ENCODE assay signal across 13 cellular contexts in genomic region chr15:90654233-90655124, GRCh38.
DNase-seq lines count a peak whose midpoint lies in the region; ATAC-seq, FAIRE-seq and TF ChIP-seq lines count a peak whose summit lies in the region.
"Had no signal": no experiment of that assay in that cellular context is flagged by ENCODE, and none has a peak within 500 bp of the region (broad histone marks: within the 10 kb centered on the region; RNA-seq: fewer than 3 reads in every experiment).

No MANE protein-coding gene starts in this region.

- H3K27me3 ChIP-seq in Karpas-422 (ENCODE audit: low read length): no peaks in the 10 kb centered on the region
- no peaks in the 10 kb centered on the region for H3K27me3 ChIP-seq in K562 (ENCODE audit: control insufficient read depth in 2 of 2, insufficient read depth in 2 of 2, low read length in 2 of 2)
- H3K27me3 ChIP-seq in trophoblast cell (ENCODE audit: insufficient read depth, low read length): no peaks in the 10 kb centered on the region
- H3K27me3 ChIP-seq: body of pancreas had no signal

- H4K20me1 ChIP-seq in Karpas-422 (ENCODE audit: insufficient read depth, low read depth, low read length) (no peaks in the 10 kb centered on the region), K562 (replicated peaks; ENCODE audit: control insufficient read depth, insufficient read depth, low read length) (no peaks in the 10 kb centered on the region)

- no peak for FAIRE-seq in K562 (lab: Jason Lieb, UNC)

- 86% methylated on average over 6 of the region's 12 CpGs for WGBS in K562 (ENCODE audit: insufficient coverage, low coverage, missing lambda C conversion rate)
- WGBS in trophoblast cell (ENCODE audit: extremely low coverage, insufficient coverage, insufficient read length): no CpG with 5 or more reads among the region's 12 CpGs

- no peaks in the 10 kb centered on the region for H3K9me1 ChIP-seq in K562 (ENCODE audit: control insufficient read depth, insufficient read depth, low read length)

- H2AFZ ChIP-seq in Karpas-422 (ENCODE audit: low read length) (no peak overlapping the region), K562 (ENCODE audit: low read depth, low read length) (peak overlapping the region; percentile 25; the same call in 1 of the 2 replicates), trophoblast cell (ENCODE audit: insufficient read depth, low read length, poor library complexity) (no peak overlapping the region)

- H3K9me3 ChIP-seq in Karpas-422 (ENCODE audit: low read length) (no peaks in the 10 kb centered on the region), K562 (replicated peaks; ENCODE audit: control insufficient read depth, insufficient read depth, low read depth, low read length) (peaks cover 3% of the 10 kb centered on the region; the same call in 1 of the 2 replicates), trophoblast cell (ENCODE audit: insufficient read depth, low read depth, low read length) (peaks cover 2% of the 10 kb centered on the region)
- H3K9me3 ChIP-seq: body of pancreas had no signal

- DNase-seq in activated CD4-positive, alpha-beta memory T cell treated with anti-CD3 and anti-CD28 coated beads, Interleukin-2, amount 10 ng/mL, durations not matched to agents 7 days and 5 days: no peak
- DNase-seq in activated CD4-positive, alpha-beta memory T cell treated with anti-CD3 and anti-CD28 coated beads for 36 hours: no peak
- DNase-seq in Karpas-422: no peak
- no peak for DNase-seq in K562 (ENCODE audit: extremely low read depth in 1 of 4, low spot score in 3 of 4)
- DNase-seq in trophoblast cell: no peak
- no peak for DNase-seq in SHP77 treated with DMSO at 0.1 percent for 48 hours (lab: John Stamatoyannopoulos, UW)
- no peak for DNase-seq in middle frontal gyrus (ENCODE audit: extremely low spot score, low spot score)
- DNase-seq: activated T-cell treated with anti-CD3 and anti-CD28 coated beads for 4 hours, hypothalamus, NCI-H1694 had no signal

- H3K4me3 Mint-ChIP-seq in activated CD4-positive, alpha-beta memory T cell treated with anti-CD3 and anti-CD28 coated beads, Interleukin-2, amount 10 ng/mL, durations not matched to agents 7 days and 5 days: no peak overlapping the region
- no peak overlapping the region for H3K4me3 Mint-ChIP-seq in activated CD4-positive, alpha-beta memory T cell treated with anti-CD3 and anti-CD28 coated beads for 36 hours

- no peak for TF ChIP-seq EP300 in K562 (IDR thresholded peaks at IDR 0.05; ENCODE audit: low read length)

- H3K79me1 ChIP-seq in trophoblast cell (ENCODE audit: low read length): peaks cover 3% of the 10 kb centered on the region

- peaks cover 72% of the 10 kb centered on the region for H3K4me1 Mint-ChIP-seq in activated CD4-positive, alpha-beta memory T cell treated with anti-CD3 and anti-CD28 coated beads, Interleukin-2, amount 10 ng/mL, durations not matched to agents 7 days and 5 days
- H3K4me1 Mint-ChIP-seq in activated CD4-positive, alpha-beta memory T cell treated with anti-CD3 and anti-CD28 coated beads for 36 hours (ENCODE audit: low read depth): peaks cover 43% of the 10 kb centered on the region

- TF ChIP-seq RAD21 in K562 (CRISPR knock-in tag; conservative IDR thresholded peaks at IDR 0.05 in 1 of 2, IDR thresholded peaks at IDR 0.05 in 1 of 2): no peak

- peaks cover 60% of the 10 kb centered on the region for H3K4me1 ChIP-seq in Karpas-422 (ENCODE audit: low read length)
- peaks cover 28 to 38% of the 10 kb centered on the region in 2 experiments for H3K4me1 ChIP-seq in K562 (replicated peaks in 1 of 2; ENCODE audit: control insufficient read depth in 2 of 2, insufficient read depth in 2 of 2, low read length in 2 of 2)
- H3K4me1 ChIP-seq in trophoblast cell (ENCODE audit: control insufficient read depth in 1 of 2, insufficient read depth in 2 of 2, low read length in 2 of 2): peaks cover 4 to 6% of the 10 kb centered on the region in 2 experiments
- H3K4me1 ChIP-seq: body of pancreas had no signal

- H2BK5ac ChIP-seq in trophoblast cell (ENCODE audit: low read depth, low read length, poor library complexity): no peak overlapping the region

- H3K27me3 Mint-ChIP-seq in activated CD4-positive, alpha-beta memory T cell treated with anti-CD3 and anti-CD28 coated beads, Interleukin-2, amount 10 ng/mL, durations not matched to agents 7 days and 5 days: peaks cover 19% of the 10 kb centered on the region
- H3K27me3 Mint-ChIP-seq in activated CD4-positive, alpha-beta memory T cell treated with anti-CD3 and anti-CD28 coated beads for 36 hours: peaks cover 36% of the 10 kb centered on the region

- H3K23ac ChIP-seq in trophoblast cell (ENCODE audit: low read length): no peak overlapping the region

- ATAC-seq in K562: no peak
- ATAC-seq in GM21526 (IDR thresholded peaks at IDR 0.05; ENCODE audit: low FRiP score, unreplicated experiment): no peak
- ATAC-seq: body of pancreas had no signal

- H3K4me3 ChIP-seq in Karpas-422 (ENCODE audit: low read length) (no peak overlapping the region), K562 (no peak overlapping the region), trophoblast cell (ENCODE audit: low read depth, low read length) (no peak overlapping the region)
- H3K4me3 ChIP-seq: body of pancreas, smooth muscle cell had no signal

- no peak overlapping the region for H4K12ac ChIP-seq in trophoblast cell (ENCODE audit: low read depth, low read length)

- H2BK12ac ChIP-seq in trophoblast cell (ENCODE audit: low read length): no peak overlapping the region

- 0 out of 2 replicates have a peak overlapping the region, but pooled peaks have one; percentile 18 for H3K9ac ChIP-seq in Karpas-422 (ENCODE audit: low read length)
- peak overlapping the region in 1 of 2 experiments; percentile 63; a peak in 3 of 4 replicates for H3K9ac ChIP-seq in K562 (ENCODE audit: insufficient read depth in 1 of 2, low read depth in 2 of 2, low read length in 2 of 2)
- no peak overlapping the region for H3K9ac ChIP-seq in trophoblast cell (ENCODE audit: low read length)

- no peaks in the 10 kb centered on the region for H3K9me2 ChIP-seq in Karpas-422 (replicated peaks; ENCODE audit: insufficient read depth, low read length)

- peak overlapping the region; percentile 37 for H3K27ac Mint-ChIP-seq in activated CD4-positive, alpha-beta memory T cell treated with anti-CD3 and anti-CD28 coated beads, Interleukin-2, amount 10 ng/mL, durations not matched to agents 7 days and 5 days
- no peak overlapping the region for H3K27ac Mint-ChIP-seq in activated CD4-positive, alpha-beta memory T cell treated with anti-CD3 and anti-CD28 coated beads for 36 hours

- no peak overlapping the region for H3K4me2 ChIP-seq in Karpas-422 (ENCODE audit: low read depth, low read length, poor library complexity, severe bottlenecking)
- no peak overlapping the region for H3K4me2 ChIP-seq in K562 (ENCODE audit: insufficient read depth, low read length)
- no peak overlapping the region for H3K4me2 ChIP-seq in trophoblast cell (ENCODE audit: low read length)
- H3K4me2 ChIP-seq: smooth muscle cell had no signal

- H3K4ac ChIP-seq in trophoblast cell (ENCODE audit: low read depth, low read length): no peak overlapping the region

- H3K14ac ChIP-seq in trophoblast cell (ENCODE audit: low read length): peak overlapping the region; percentile 4

- H3K18ac ChIP-seq in trophoblast cell (ENCODE audit: low read length): no peak overlapping the region

- no peaks in the 10 kb centered on the region for H3K79me2 ChIP-seq in Karpas-422 (ENCODE audit: low read length)
- no peaks in the 10 kb centered on the region for H3K79me2 ChIP-seq in K562 (ENCODE audit: control insufficient read depth, insufficient read depth, low read length)
- H3K79me2 ChIP-seq in trophoblast cell (ENCODE audit: control insufficient read depth, insufficient read depth, low read length, poor library complexity): no peaks in the 10 kb centered on the region

- H3K27ac ChIP-seq in Karpas-422 (ENCODE audit: low read length) (no peak overlapping the region), K562 (ENCODE audit: extremely low read depth, low read depth, low read length) (no peak overlapping the region), trophoblast cell (ENCODE audit: low read depth, low read length) (no peak overlapping the region)
- H3K27ac ChIP-seq: body of pancreas had no signal

- no peak for TF ChIP-seq CTCF in K562 (IDR thresholded peaks at IDR 0.05 in 2 of 3, conservative IDR thresholded peaks at IDR 0.05 in 1 of 3; ENCODE audit: insufficient read depth in 2 of 3, low read depth in 1 of 3, low read length in 3 of 3)

- CTCF ChIA-PET in activated CD4-positive, alpha-beta memory T cell treated with anti-CD3 and anti-CD28 coated beads, Interleukin-2, amount 10 ng/mL, durations not matched to agents 7 days and 5 days (lab: Charles Lee): interaction anchor here (1.0 to 1.7 kb wide), 2 partner anchors 231 to 278 kb away, joined by 3 to 7 read pairs; partner anchors contain the start of gene HDDC3
- CTCF ChIA-PET in activated CD4-positive, alpha-beta memory T cell treated with anti-CD3 and anti-CD28 coated beads for 36 hours (lab: Charles Lee): interaction anchor here (0.9 to 1.5 kb wide), 2 partner anchors 43 to 231 kb away, joined by 3 to 5 read pairs; no protein-coding TSS in a partner anchor
- CTCF ChIA-PET in K562 (lab: Yijun Ruan, JAX; ENCODE audit: low intra/inter-chr PET ratio): no interaction called here

- POLR2A ChIA-PET in activated CD4-positive, alpha-beta memory T cell treated with anti-CD3 and anti-CD28 coated beads, Interleukin-2, amount 10 ng/mL, durations not matched to agents 7 days and 5 days (lab: Charles Lee): interaction anchor here (0.7 to 3.1 kb wide), 4 partner anchors 11 to 277 kb away, joined by 3 to 10 read pairs (median 4); partner anchors contain the start of gene BLM
- POLR2A ChIA-PET in activated CD4-positive, alpha-beta memory T cell treated with anti-CD3 and anti-CD28 coated beads for 36 hours (lab: Charles Lee): no interaction called here
- POLR2A ChIA-PET in K562 (lab: Yijun Ruan, JAX): no interaction called here

- no peak overlapping the region for H4K8ac ChIP-seq in trophoblast cell (ENCODE audit: low read depth, low read length)

- no peak overlapping the region for H4K91ac ChIP-seq in trophoblast cell (ENCODE audit: low read depth, low read length)

- H3K9me3 Mint-ChIP-seq in activated CD4-positive, alpha-beta memory T cell treated with anti-CD3 and anti-CD28 coated beads, Interleukin-2, amount 10 ng/mL, durations not matched to agents 7 days and 5 days: no peaks in the 10 kb centered on the region
- no peaks in the 10 kb centered on the region for H3K9me3 Mint-ChIP-seq in activated CD4-positive, alpha-beta memory T cell treated with anti-CD3 and anti-CD28 coated beads for 36 hours

- in situ Hi-C loops in K562 (cut with MboI): no loop called here

- H3K36me3 ChIP-seq in Karpas-422 (ENCODE audit: insufficient read depth, low read length): no peaks in the 10 kb centered on the region
- no peaks in the 10 kb centered on the region for H3K36me3 ChIP-seq in K562 (ENCODE audit: control insufficient read depth, insufficient read depth, low read length)
- no peaks in the 10 kb centered on the region for H3K36me3 ChIP-seq in trophoblast cell (ENCODE audit: control insufficient read depth in 1 of 2, insufficient read depth in 2 of 2, low read length in 2 of 2)

- no peak for TF ChIP-seq POLR2A in K562 (conservative IDR thresholded peaks at IDR 0.05)

- H3K36me3 Mint-ChIP-seq in activated CD4-positive, alpha-beta memory T cell treated with anti-CD3 and anti-CD28 coated beads, Interleukin-2, amount 10 ng/mL, durations not matched to agents 7 days and 5 days (ENCODE audit: low read depth): peaks cover 6% of the 10 kb centered on the region
- no peaks in the 10 kb centered on the region for H3K36me3 Mint-ChIP-seq in activated CD4-positive, alpha-beta memory T cell treated with anti-CD3 and anti-CD28 coated beads for 36 hours

- H2AK5ac ChIP-seq in trophoblast cell (ENCODE audit: low read length): no peak overlapping the region

- peak overlapping the region; percentile 38 for H2BK120ac ChIP-seq in trophoblast cell (ENCODE audit: insufficient read depth, low read length, poor library complexity)

- BruUV-seq in K562 (replicated peaks; lab: Mats Ljungman, UMichigan): no TSS peak

- intact Hi-C loops in activated CD4-positive, alpha-beta memory T cell treated with anti-CD3 and anti-CD28 coated beads for 36 hours (cut with micrococcal nuclease): no loop called here
- intact Hi-C loops in K562 (cut with micrococcal nuclease): loop anchor here (5.0 kb wide), 1 partner anchor 218 kb away; no protein-coding TSS in a partner anchor
